Comparison of ENCODE assay signal across 3 cellular contexts in the genomic region with DNA sequence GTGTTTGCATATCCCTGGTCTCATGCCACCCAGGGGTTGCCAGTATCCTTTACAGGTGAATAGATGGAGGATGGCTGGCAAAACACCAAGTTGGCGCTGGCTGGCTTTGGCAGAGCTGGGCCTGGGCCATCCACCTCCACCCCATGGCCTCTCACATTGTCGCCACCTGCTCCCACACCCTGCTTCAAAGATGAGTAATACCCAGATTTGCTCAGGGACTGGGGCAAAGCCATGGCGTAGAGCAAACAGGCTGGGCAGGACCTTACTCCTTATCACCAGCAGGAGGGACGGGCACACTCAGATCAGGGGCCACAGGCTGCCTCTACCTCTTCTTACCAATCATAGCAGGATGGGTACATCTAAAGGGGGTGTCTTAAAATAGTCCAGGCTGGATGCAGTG.
TF ChIP-seq lines count a peak whose summit lies in the region.

No MANE protein-coding gene starts in this region.

TF ChIP-seq in A549, 52 proteins besides CTCF, POLR2A, EP300 and RAD21:
- no peak for TF ChIP-seq HOXB13 (CRISPR knock-in tag; IDR thresholded peaks at IDR 0.05; ENCODE audit: low read depth)
- no peak for TF ChIP-seq SREBF2 (IDR thresholded peaks at IDR 0.05)
- TF ChIP-seq ZSCAN20 (CRISPR knock-in tag; IDR thresholded peaks at IDR 0.05) = no peak
- no peak for TF ChIP-seq USF2 (IDR thresholded peaks at IDR 0.05)
- TF ChIP-seq HEYL (CRISPR knock-in tag; IDR thresholded peaks at IDR 0.05) = no peak
- TF ChIP-seq FOXS1 (CRISPR knock-in tag; IDR thresholded peaks at IDR 0.05) = no peak
- TF ChIP-seq, protein P1, sequence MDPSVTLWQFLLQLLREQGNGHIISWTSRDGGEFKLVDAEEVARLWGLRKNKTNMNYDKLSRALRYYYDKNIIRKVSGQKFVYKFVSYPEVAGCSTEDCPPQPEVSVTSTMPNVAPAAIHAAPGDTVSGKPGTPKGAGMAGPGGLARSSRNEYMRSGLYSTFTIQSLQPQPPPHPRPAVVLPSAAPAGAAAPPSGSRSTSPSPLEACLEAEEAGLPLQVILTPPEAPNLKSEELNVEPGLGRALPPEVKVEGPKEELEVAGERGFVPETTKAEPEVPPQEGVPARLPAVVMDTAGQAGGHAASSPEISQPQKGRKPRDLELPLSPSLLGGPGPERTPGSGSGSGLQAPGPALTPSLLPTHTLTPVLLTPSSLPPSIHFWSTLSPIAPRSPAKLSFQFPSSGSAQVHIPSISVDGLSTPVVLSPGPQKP (IDR thresholded peaks at IDR 0.05; ENCODE audit: low read depth, low read length) = no peak
- TF ChIP-seq EHF (CRISPR knock-in tag; IDR thresholded peaks at IDR 0.05) = no peak
- TF ChIP-seq NFE2L2 (conservative IDR thresholded peaks at IDR 0.05; ENCODE audit: low read length) = no peak
- no peak for TF ChIP-seq ZC3H11A (IDR thresholded peaks at IDR 0.05)

TF ChIP-seq in HCT116, 20 proteins besides CTCF, POLR2A, EP300 and RAD21:
- no peak for TF ChIP-seq ZNF274 (IDR thresholded peaks at IDR 0.05; ENCODE audit: low read depth, low read length)
- TF ChIP-seq EZH2 (IDR thresholded peaks at IDR 0.05) = no peak
- no peak; the same call in 1 of the 2 replicates for TF ChIP-seq POLR2AphosphoS5 (IDR thresholded peaks at IDR 0.05; ENCODE audit: low read depth, low read length)
- TF ChIP-seq, protein P2, sequence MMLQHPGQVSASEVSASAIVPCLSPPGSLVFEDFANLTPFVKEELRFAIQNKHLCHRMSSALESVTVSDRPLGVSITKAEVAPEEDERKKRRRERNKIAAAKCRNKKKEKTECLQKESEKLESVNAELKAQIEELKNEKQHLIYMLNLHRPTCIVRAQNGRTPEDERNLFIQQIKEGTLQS (IDR thresholded peaks at IDR 0.05) = no peak
- TF ChIP-seq ZFX (IDR thresholded peaks at IDR 0.05) = no peak
- no peak for TF ChIP-seq SRF (IDR thresholded peaks at IDR 0.05; ENCODE audit: low read depth)
- no peak for TF ChIP-seq SIN3A (IDR thresholded peaks at IDR 0.05; ENCODE audit: low read depth)
- TF ChIP-seq YY1 (IDR thresholded peaks at IDR 0.05; ENCODE audit: extremely low read depth, insufficient replicate concordance, low read depth, low read length) = no peak
- no peak for TF ChIP-seq MAX (IDR thresholded peaks at IDR 0.05)
- TF ChIP-seq FOSL1 (IDR thresholded peaks at IDR 0.05; ENCODE audit: low read depth) = no peak
- no peak for TF ChIP-seq JUND (IDR thresholded peaks at IDR 0.05)
- no peak for TF ChIP-seq EZH2phosphoT487 (IDR thresholded peaks at IDR 0.05; ENCODE audit: borderline replicate concordance)
- no peak for TF ChIP-seq REST (IDR thresholded peaks at IDR 0.05; ENCODE audit: low read depth)
- TF ChIP-seq EGR1 (IDR thresholded peaks at IDR 0.05; ENCODE audit: low read depth) = no peak
- TF ChIP-seq CEBPB (IDR thresholded peaks at IDR 0.05; ENCODE audit: low read depth) = no peak
- TF ChIP-seq ELF1 (IDR thresholded peaks at IDR 0.05; ENCODE audit: borderline replicate concordance, low read depth) = no peak
- no peak for TF ChIP-seq SP1 (IDR thresholded peaks at IDR 0.05; ENCODE audit: low read depth)

TF ChIP-seq in WTC11, 78 proteins besides CTCF, POLR2A, EP300 and RAD21:
- TF ChIP-seq, protein P3, sequence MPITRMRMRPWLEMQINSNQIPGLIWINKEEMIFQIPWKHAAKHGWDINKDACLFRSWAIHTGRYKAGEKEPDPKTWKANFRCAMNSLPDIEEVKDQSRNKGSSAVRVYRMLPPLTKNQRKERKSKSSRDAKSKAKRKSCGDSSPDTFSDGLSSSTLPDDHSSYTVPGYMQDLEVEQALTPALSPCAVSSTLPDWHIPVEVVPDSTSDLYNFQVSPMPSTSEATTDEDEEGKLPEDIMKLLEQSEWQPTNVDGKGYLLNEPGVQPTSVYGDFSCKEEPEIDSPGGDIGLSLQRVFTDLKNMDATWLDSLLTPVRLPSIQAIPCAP (CRISPR knock-in tag; IDR thresholded peaks at IDR 0.05) = no peak
- TF ChIP-seq AR (CRISPR knock-in tag; IDR thresholded peaks at IDR 0.05) (no peak), CBFB (CRISPR knock-in tag; IDR thresholded peaks at IDR 0.05; ENCODE audit: low read depth) (no peak), ATF1 (CRISPR knock-in tag; IDR thresholded peaks at IDR 0.05) (no peak), ZNF219 (CRISPR knock-in tag; IDR thresholded peaks at IDR 0.05; ENCODE audit: borderline replicate concordance) (no peak), ZNF416 (CRISPR knock-in tag; IDR thresholded peaks at IDR 0.05) (no peak), ZNF532 (CRISPR knock-in tag; IDR thresholded peaks at IDR 0.05; ENCODE audit: borderline replicate concordance) (no peak), IRF2 (CRISPR knock-in tag; IDR thresholded peaks at IDR 0.05; ENCODE audit: borderline replicate concordance, low read depth) (no peak), ESRRA (CRISPR knock-in tag; IDR thresholded peaks at IDR 0.05; ENCODE audit: borderline replicate concordance) (no peak), TEAD1 (CRISPR knock-in tag; IDR thresholded peaks at IDR 0.05) (no peak), ZBTB43 (CRISPR knock-in tag; IDR thresholded peaks at IDR 0.05) (no peak), NFYB (CRISPR knock-in tag; conservative IDR thresholded peaks at IDR 0.05; ENCODE audit: low read depth) (no peak), ZNF263 (CRISPR knock-in tag; IDR thresholded peaks at IDR 0.05; ENCODE audit: low read depth) (no peak), CREM (CRISPR knock-in tag; IDR thresholded peaks at IDR 0.05) (no peak), MAX (CRISPR knock-in tag; IDR thresholded peaks at IDR 0.05) (no peak)
- TF ChIP-seq, protein P4, sequence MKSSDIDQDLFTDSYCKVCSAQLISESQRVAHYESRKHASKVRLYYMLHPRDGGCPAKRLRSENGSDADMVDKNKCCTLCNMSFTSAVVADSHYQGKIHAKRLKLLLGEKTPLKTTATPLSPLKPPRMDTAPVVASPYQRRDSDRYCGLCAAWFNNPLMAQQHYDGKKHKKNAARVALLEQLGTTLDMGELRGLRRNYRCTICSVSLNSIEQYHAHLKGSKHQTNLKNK (CRISPR knock-in tag; IDR thresholded peaks at IDR 0.05) = no peak
- TF ChIP-seq, protein P5, sequence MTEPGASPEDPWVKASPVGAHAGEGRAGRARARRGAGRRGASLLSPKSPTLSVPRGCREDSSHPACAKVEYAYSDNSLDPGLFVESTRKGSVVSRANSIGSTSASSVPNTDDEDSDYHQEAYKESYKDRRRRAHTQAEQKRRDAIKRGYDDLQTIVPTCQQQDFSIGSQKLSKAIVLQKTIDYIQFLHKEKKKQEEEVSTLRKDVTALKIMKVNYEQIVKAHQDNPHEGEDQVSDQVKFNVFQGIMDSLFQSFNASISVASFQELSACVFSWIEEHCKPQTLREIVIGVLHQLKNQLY (CRISPR knock-in tag; IDR thresholded peaks at IDR 0.05) = no peak
